ENCODE assay signal across 6 cellular contexts in the genomic region with DNA sequence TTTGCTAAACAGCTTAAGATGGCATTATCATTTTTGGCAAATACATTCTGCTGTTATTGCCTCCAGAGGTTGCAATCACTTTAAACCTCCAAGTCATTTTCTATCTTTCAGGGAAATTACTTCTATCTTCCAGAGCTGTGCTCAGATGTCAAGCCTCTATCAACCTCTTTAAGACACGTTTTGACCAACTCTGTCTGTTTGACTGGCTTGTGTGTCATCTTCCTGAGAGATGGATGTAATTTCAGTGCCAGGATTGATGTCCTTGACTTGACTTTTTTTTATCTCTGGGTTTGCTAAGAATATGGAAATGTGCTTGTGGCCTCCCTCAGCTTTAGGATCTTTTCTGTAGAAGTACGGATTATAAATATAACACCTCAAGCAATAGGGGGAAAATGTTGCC.
"Had no signal": no experiment of that assay in that cellular context is flagged by ENCODE, and none has a peak within 500 bp of the region (broad histone marks: within the 10 kb centered on the region; RNA-seq: fewer than 3 reads in every experiment).

No MANE protein-coding gene starts in this region.

- H3K27ac ChIP-seq: HL-60 had no signal

- H3K27ac Mint-ChIP-seq: IgD-negative memory B cell had no signal

- H3K9me3 Mint-ChIP-seq: IgD-negative memory B cell had no signal

- H3K4me3 ChIP-seq: K562 had no signal

- FAIRE-seq: HepG2, HTR-8/SVneo, K562 had no signal

- H3K27me3 Mint-ChIP-seq: IgD-negative memory B cell had no signal

- DNase-seq: IMR-90 had no signal

- H3K4me3 Mint-ChIP-seq: IgD-negative memory B cell had no signal

- H3K4me1 Mint-ChIP-seq: IgD-negative memory B cell had no signal

- H3K36me3 Mint-ChIP-seq: IgD-negative memory B cell had no signal
